Comparison of ENCODE assay signal across 26 cellular contexts in the genomic region with DNA sequence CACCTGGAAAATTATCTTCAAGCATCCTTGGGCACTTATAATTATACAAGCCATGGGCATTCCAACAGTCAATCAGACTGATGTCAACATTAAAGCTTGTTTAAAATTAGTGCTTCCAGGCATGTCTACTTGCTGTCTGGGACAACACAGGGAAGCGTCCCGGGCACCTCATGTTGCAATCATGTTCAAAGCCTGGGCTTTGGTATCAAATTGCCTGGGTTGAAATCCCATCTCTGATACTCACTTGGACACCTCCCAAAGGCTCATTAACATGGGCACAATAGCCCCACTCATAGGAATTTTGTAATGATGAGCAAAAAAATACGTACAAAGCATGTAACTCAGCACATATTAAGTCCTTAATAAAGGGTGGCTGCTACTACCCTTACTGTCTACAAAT.
"Had no signal": no experiment of that assay in that cellular context is flagged by ENCODE, and none has a peak within 500 bp of the region (broad histone marks: within the 10 kb centered on the region; RNA-seq: fewer than 3 reads in every experiment).

No MANE protein-coding gene starts in this region.

- H3K9me3 ChIP-seq: adrenal gland, SK-N-SH had no signal

- H3K27me3 ChIP-seq: adrenal gland had no signal

- H3K4me1 ChIP-seq: adrenal gland had no signal

- H3K4me3 ChIP-seq: adrenal gland, K562 had no signal

- ATAC-seq: activated CD4-positive, CD25-positive, alpha-beta regulatory T cell treated with anti-CD3 and anti-CD28 coated beads, Interleukin-2, amount 50 U/mL, for 24 hours; activated T-helper 17 cell treated with anti-CD3 and anti-CD28 coated beads, Interleukin-2, amount 50 U/mL, for 72 hours; K562; Panc1; Right ventricle myocardium inferior had no signal

- DNase-seq: activated CD4-positive, alpha-beta T cell treated with anti-CD3 and anti-CD28 coated beads for 48 hours; activated CD4-positive, alpha-beta T cell treated with anti-CD3 and anti-CD28 coated beads, Interleukin-2, amount 50 U/mL, for 48 hours; activated CD8-positive, alpha-beta memory T cell treated with anti-CD3 and anti-CD28 coated beads for 24 hours; activated gamma-delta T cell treated with Interleukin-2 at 50 U/mL for 16 hours; activated naive CD4-positive, alpha-beta T cell treated with anti-CD3 and anti-CD28 coated beads, Interleukin-2, amount 10 ng/mL, durations not matched to agents 7 days and 5 days; activated naive CD8-positive, alpha-beta T cell treated with anti-CD3 and anti-CD28 coated beads for 36 hours; activated T-cell treated with anti-CD3 and anti-CD28 coated beads, Interleukin-2, amount 50 U/mL, for 48 hours; adrenal gland; anterior cingulate cortex; caudate nucleus; Karpas-422; NCI-H1105 treated with DMSO at 0.1 percent for 48 hours; NCI-H1436 treated with DMSO at 0.1 percent for 48 hours; NCI-H187; NCI-H2081; NCI-H510A treated with DMSO at 0.1 percent for 48 hours; NCI-H69; NK-92 treated with Interleukin-12 subunit alpha and Interleukin-12 subunit beta, amount 100 ng/mL, for 24 hours; OCI-M1; RPMI8226; SK-N-SH had no signal

- H3K27ac ChIP-seq: adrenal gland had no signal
